1 cellular context compared by ENCODE assay signal in the genomic region with DNA sequence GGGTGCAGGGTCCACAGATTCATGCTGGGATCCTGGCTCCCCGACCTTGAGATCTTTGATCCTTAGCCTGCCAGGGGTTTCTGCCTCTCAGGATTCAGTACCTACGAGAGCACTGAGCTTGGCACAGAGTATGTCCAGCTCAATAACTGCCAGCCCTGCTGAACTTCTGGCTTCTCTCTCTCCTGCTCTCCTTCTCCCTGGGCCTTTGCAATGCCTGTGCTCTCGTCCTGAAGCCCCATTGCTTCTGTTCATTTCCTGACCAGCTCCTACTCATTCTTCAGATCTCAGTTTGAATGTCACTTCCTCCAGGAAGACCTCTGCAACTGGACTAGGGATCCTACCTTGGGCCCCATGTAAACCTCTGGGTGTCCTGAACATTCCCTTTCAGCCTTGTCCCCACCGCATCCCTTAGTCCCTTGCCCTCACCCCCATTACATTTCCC.
TF ChIP-seq lines count a peak whose summit lies in the region.

No MANE protein-coding gene starts in this region.

TF ChIP-seq in HCT116, 20 proteins besides CTCF, POLR2A, EP300 and RAD21 (continued from another document):
- no peak for TF ChIP-seq EZH2phosphoT487 (IDR thresholded peaks at IDR 0.05; ENCODE audit: borderline replicate concordance)
- no peak for TF ChIP-seq EGR1 (IDR thresholded peaks at IDR 0.05; ENCODE audit: low read depth)
- TF ChIP-seq, protein P1, sequence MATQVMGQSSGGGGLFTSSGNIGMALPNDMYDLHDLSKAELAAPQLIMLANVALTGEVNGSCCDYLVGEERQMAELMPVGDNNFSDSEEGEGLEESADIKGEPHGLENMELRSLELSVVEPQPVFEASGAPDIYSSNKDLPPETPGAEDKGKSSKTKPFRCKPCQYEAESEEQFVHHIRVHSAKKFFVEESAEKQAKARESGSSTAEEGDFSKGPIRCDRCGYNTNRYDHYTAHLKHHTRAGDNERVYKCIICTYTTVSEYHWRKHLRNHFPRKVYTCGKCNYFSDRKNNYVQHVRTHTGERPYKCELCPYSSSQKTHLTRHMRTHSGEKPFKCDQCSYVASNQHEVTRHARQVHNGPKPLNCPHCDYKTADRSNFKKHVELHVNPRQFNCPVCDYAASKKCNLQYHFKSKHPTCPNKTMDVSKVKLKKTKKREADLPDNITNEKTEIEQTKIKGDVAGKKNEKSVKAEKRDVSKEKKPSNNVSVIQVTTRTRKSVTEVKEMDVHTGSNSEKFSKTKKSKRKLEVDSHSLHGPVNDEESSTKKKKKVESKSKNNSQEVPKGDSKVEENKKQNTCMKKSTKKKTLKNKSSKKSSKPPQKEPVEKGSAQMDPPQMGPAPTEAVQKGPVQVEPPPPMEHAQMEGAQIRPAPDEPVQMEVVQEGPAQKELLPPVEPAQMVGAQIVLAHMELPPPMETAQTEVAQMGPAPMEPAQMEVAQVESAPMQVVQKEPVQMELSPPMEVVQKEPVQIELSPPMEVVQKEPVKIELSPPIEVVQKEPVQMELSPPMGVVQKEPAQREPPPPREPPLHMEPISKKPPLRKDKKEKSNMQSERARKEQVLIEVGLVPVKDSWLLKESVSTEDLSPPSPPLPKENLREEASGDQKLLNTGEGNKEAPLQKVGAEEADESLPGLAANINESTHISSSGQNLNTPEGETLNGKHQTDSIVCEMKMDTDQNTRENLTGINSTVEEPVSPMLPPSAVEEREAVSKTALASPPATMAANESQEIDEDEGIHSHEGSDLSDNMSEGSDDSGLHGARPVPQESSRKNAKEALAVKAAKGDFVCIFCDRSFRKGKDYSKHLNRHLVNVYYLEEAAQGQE (IDR thresholded peaks at IDR 0.05; ENCODE audit: low read depth): no peak
- TF ChIP-seq FOSL1 (IDR thresholded peaks at IDR 0.05; ENCODE audit: low read depth): no peak
- no peak for TF ChIP-seq EZH2 (IDR thresholded peaks at IDR 0.05)
- TF ChIP-seq SIN3A (IDR thresholded peaks at IDR 0.05; ENCODE audit: low read depth): no peak
- TF ChIP-seq, protein P2, sequence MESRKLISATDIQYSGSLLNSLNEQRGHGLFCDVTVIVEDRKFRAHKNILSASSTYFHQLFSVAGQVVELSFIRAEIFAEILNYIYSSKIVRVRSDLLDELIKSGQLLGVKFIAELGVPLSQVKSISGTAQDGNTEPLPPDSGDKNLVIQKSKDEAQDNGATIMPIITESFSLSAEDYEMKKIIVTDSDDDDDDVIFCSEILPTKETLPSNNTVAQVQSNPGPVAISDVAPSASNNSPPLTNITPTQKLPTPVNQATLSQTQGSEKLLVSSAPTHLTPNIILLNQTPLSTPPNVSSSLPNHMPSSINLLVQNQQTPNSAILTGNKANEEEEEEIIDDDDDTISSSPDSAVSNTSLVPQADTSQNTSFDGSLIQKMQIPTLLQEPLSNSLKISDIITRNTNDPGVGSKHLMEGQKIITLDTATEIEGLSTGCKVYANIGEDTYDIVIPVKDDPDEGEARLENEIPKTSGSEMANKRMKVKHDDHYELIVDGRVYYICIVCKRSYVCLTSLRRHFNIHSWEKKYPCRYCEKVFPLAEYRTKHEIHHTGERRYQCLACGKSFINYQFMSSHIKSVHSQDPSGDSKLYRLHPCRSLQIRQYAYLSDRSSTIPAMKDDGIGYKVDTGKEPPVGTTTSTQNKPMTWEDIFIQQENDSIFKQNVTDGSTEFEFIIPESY (IDR thresholded peaks at IDR 0.05; ENCODE audit: extremely low read depth, insufficient replicate concordance, low read length): no peak
- no peak for TF ChIP-seq POLR2AphosphoS5 (IDR thresholded peaks at IDR 0.05; ENCODE audit: low read depth, low read length)
